In genomic region chr5:133749331-133749985, GRCh38 we compare ENCODE assay signal across 18 cellular contexts.
"Had no signal": no experiment of that assay in that cellular context is flagged by ENCODE, and none has a peak within 500 bp of the region (broad histone marks: within the 10 kb centered on the region; RNA-seq: fewer than 3 reads in every experiment).

No MANE protein-coding gene starts in this region.

- H3K27me3 Mint-ChIP-seq: activated CD4-positive, alpha-beta T cell treated with anti-CD3 and anti-CD28 coated beads, Interleukin-2, amount 10 ng/mL, durations not matched to agents 7 days and 5 days had no signal

- H3K9me3 Mint-ChIP-seq: activated CD4-positive, alpha-beta T cell treated with anti-CD3 and anti-CD28 coated beads, Interleukin-2, amount 10 ng/mL, durations not matched to agents 7 days and 5 days; memory B cell; naive thymus-derived CD8-positive, alpha-beta T cell had no signal

- ATAC-seq: foreskin keratinocyte; left ventricle myocardium superior; naive thymus-derived CD8-positive, alpha-beta T cell; WTC11 had no signal

- H3K4me3 ChIP-seq: adrenal gland, transverse colon had no signal

- DNase-seq: activated CD4-positive, alpha-beta T cell treated with anti-CD3 and anti-CD28 coated beads, Interleukin-2, amount 10 ng/mL, durations not matched to agents 7 days and 5 days; activated T-cell treated with anti-CD3 and anti-CD28 coated beads, Interleukin-2, amount 50 U/mL, for 48 hours; adrenal gland; central memory CD4-positive, alpha-beta T cell; cortex of kidney; effector CD4-positive, alpha-beta T cell; glutamatergic neuron; kidney glomerular epithelial cell; left ventricle myocardium superior; naive thymus-derived CD8-positive, alpha-beta T cell; stimulated activated CD4-positive, alpha-beta T cell treated with anti-CD3 and anti-CD28 coated beads, Interleukin-2, amount 100 ng/mL, for 24 hours; stimulated activated naive CD4-positive, alpha-beta T cell; T-helper 2 cell; transverse colon had no signal

- H3K27ac Mint-ChIP-seq: activated CD4-positive, alpha-beta T cell treated with anti-CD3 and anti-CD28 coated beads, Interleukin-2, amount 10 ng/mL, durations not matched to agents 7 days and 5 days; memory B cell; naive thymus-derived CD8-positive, alpha-beta T cell; WTC11 had no signal

- H3K4me3 Mint-ChIP-seq: activated CD4-positive, alpha-beta T cell treated with anti-CD3 and anti-CD28 coated beads, Interleukin-2, amount 10 ng/mL, durations not matched to agents 7 days and 5 days; memory B cell; naive thymus-derived CD8-positive, alpha-beta T cell; WTC11 had no signal

- H3K4me1 Mint-ChIP-seq: activated CD4-positive, alpha-beta T cell treated with anti-CD3 and anti-CD28 coated beads, Interleukin-2, amount 10 ng/mL, durations not matched to agents 7 days and 5 days; memory B cell; naive thymus-derived CD8-positive, alpha-beta T cell; WTC11 had no signal

- H3K36me3 Mint-ChIP-seq: memory B cell; naive thymus-derived CD8-positive, alpha-beta T cell; WTC11 had no signal

- H3K27ac ChIP-seq: adrenal gland, foreskin keratinocyte, neutrophil, transverse colon had no signal
